In the genomic region with DNA sequence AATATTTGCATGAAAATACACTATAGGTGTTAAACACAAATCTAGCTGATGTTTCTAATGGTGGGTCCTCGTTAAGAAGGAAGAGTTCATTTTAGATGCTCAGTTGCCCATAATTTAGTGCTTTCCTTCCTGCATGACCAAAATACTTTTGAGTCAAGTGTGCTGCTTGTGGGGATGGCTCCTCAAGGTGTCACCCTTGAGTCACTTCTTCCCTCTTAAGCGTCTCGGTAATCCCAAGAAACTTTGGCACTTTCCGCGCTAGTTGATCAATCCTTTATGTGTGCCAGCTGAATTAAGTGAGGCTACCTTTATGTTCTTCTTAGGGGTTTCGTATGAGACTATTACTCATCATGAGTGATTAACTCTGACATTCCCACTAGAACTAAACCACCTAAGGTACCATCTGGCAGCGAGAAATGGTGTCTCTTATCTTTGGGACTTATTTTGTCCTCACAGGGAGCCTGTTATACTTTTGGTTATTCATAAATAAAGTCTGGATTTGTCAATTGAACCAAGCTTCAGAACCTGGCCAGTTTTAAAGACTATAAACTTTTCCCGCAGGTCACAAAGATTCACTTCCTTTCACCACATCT, we compare ENCODE assay signal across 8 cellular contexts.
A peak's percentile ranks its signal among the peaks of the same experiment; 100 is the strongest.
DNase-seq lines count a peak whose midpoint lies in the region; ATAC-seq and TF ChIP-seq lines count a peak whose summit lies in the region.

No MANE protein-coding gene starts in this region.

- H3K4me1 Mint-ChIP-seq in endodermal cell, result peaks cover 10% of the 10 kb centered on the region
- peaks cover 5% of the 10 kb centered on the region for H3K4me1 Mint-ChIP-seq in type B pancreatic cell (ENCODE audit: unreplicated experiment)

- H3K36me3 ChIP-seq in SJCRH30 (no peaks in the 10 kb centered on the region), endodermal cell (ENCODE audit: control insufficient read depth, insufficient read depth, low read length) (no peaks in the 10 kb centered on the region)

- H3K4me3 ChIP-seq in HFF-Myc (replicated peaks; ENCODE audit: low read depth, low read length) (no peak overlapping the region), SJCRH30 (no peak overlapping the region), endodermal cell (ENCODE audit: low read length) (no peak overlapping the region)

- H3K36me3 Mint-ChIP-seq in endodermal cell (ENCODE audit: low read depth) (no peaks in the 10 kb centered on the region), type B pancreatic cell (no peaks in the 10 kb centered on the region)

- H3K27ac ChIP-seq in SJCRH30, result no peak overlapping the region
- H3K27ac ChIP-seq in endodermal cell (ENCODE audit: low read depth, low read length), result no peak overlapping the region

- H3K27me3 Mint-ChIP-seq in endodermal cell (ENCODE audit: insufficient read depth) (peaks cover 39% of the 10 kb centered on the region), type B pancreatic cell (peaks cover 37% of the 10 kb centered on the region)

- WGBS in endodermal cell (ENCODE audit: insufficient coverage in 1 of 2, insufficient read length in 1 of 2), 2 experiments, result 34 to 40% methylated on average over 6 to 8 of the region's 8 CpGs

- DNase-seq in EL (peak; percentile 57), HFF-Myc (ENCODE audit: extremely low read depth, low read depth) (peak; percentile 21), SJCRH30 (peak; percentile 43 to 72), endodermal cell (peak; percentile 83), lung microvascular endothelial cell (ENCODE audit: low read depth in 2 of 2) (peak; percentile 53 to 70), type B pancreatic cell (ENCODE audit: extremely low spot score, unreplicated experiment) (no peak), NCI-H1694 (lab: John Stamatoyannopoulos, UW) (no peak)

- H3K9ac ChIP-seq in endodermal cell (ENCODE audit: extremely low read depth, low read length, poor library complexity, severe bottlenecking), result no peak overlapping the region

- H3K27ac Mint-ChIP-seq in endodermal cell, result no peak overlapping the region
- no peak overlapping the region for H3K27ac Mint-ChIP-seq in type B pancreatic cell

- H3K4me1 ChIP-seq in SJCRH30 (peaks cover 8% of the 10 kb centered on the region; the same call in 1 of the 2 replicates), endodermal cell (ENCODE audit: control insufficient read depth, insufficient read depth, low read length) (peaks cover 5% of the 10 kb centered on the region)

- TF ChIP-seq CTCF in HFF-Myc (IDR thresholded peaks at IDR 0.05; ENCODE audit: low read depth, low read length, missing control alignments) (peak; percentile 77), endodermal cell (conservative IDR thresholded peaks at IDR 0.05) (peak; percentile 86), type B pancreatic cell (conservative IDR thresholded peaks at IDR 0.05) (peak; percentile 88)

- H3K27me3 ChIP-seq in SJCRH30 (no peaks in the 10 kb centered on the region), endodermal cell (ENCODE audit: control insufficient read depth, insufficient read depth, low read length, poor library complexity, severe bottlenecking) (no peaks in the 10 kb centered on the region)

- H3K9me3 ChIP-seq in SJCRH30 (replicated peaks) (0 out of 2 replicates have a peak, but pooled peaks cover 5% of the 10 kb centered on the region), endodermal cell (ENCODE audit: control insufficient read depth, low read length) (peaks cover 3% of the 10 kb centered on the region)

- H3K9me3 Mint-ChIP-seq in endodermal cell, result peaks cover 2% of the 10 kb centered on the region
- no peaks in the 10 kb centered on the region for H3K9me3 Mint-ChIP-seq in type B pancreatic cell

- H3K4me3 Mint-ChIP-seq in endodermal cell (no peak overlapping the region), type B pancreatic cell (no peak overlapping the region)

- no peak for ATAC-seq in GM21447 (IDR thresholded peaks at IDR 0.05; ENCODE audit: unreplicated experiment)

Comparison
In these comparisons a context has a peak if more than half of its experiments do, and no peak if none do; other contexts are left out.
1. DNase-seq: peak in EL (single experiment), HFF-Myc (single experiment), SJCRH30 (2 of 2), endodermal cell (single experiment) and lung microvascular endothelial cell (2 of 2); none in type B pancreatic cell (single experiment) and NCI-H1694 (single experiment).
2. Peak in every context shown above with its lines, with median percentiles within 50 percentile points of each other: CTCF ChIP-seq.